ENCODE assay signal across 9 cellular contexts in genomic region chr1:234972411-234973191, GRCh38.
DNase-seq lines count a peak whose midpoint lies in the region; ATAC-seq and TF ChIP-seq lines count a peak whose summit lies in the region.
"Had no signal": no experiment of that assay in that cellular context is flagged by ENCODE, and none has a peak within 500 bp of the region (broad histone marks: within the 10 kb centered on the region; RNA-seq: fewer than 3 reads in every experiment).

No MANE protein-coding gene starts in this region.

- ATAC-seq in natural killer cell treated with Interleukin-12 subunit alpha and Interleukin-12 subunit beta and Interleukin-15 and Interleukin-18, amount 100 ng/mL, for 72 hours: peak in 1 of 2 donors; percentile 60
- no peak for ATAC-seq in HG02571 (IDR thresholded peaks at IDR 0.05; ENCODE audit: unreplicated experiment)

- no peak for TF ChIP-seq POLR2A in adrenal gland (IDR thresholded peaks at IDR 0.05)

- DNase-seq in stimulated activated naive CD4-positive, alpha-beta T cell treated with Interleukin-2 at 50 U/mL for 16 hours (lab: John Stamatoyannopoulos, UW): peak; percentile 34
- no peak for DNase-seq in stimulated activated naive CD4-positive, alpha-beta T cell (lab: John Stamatoyannopoulos, UW)
- DNase-seq in adrenal gland: peak in 3 of 7 donors; percentile 12 to 53 (median 16)
- DNase-seq in natural killer cell treated with Interleukin-12 subunit alpha and Interleukin-12 subunit beta and Interleukin-15 and Interleukin-18, amount 100 ng/mL, for 72 hours (ENCODE audit: low spot score): no peak
- DNase-seq in DMS79 (lab: John Stamatoyannopoulos, UW): no peak
- no peak for DNase-seq in NCI-H2081 treated with DMSO at 0.1 percent for 48 hours (lab: John Stamatoyannopoulos, UW)
- DNase-seq in NCI-H1105 treated with DMSO at 0.1 percent for 48 hours (lab: John Stamatoyannopoulos, UW): no peak
- DNase-seq: retina had no signal

- H3K4me1 Mint-ChIP-seq in natural killer cell treated with Interleukin-12 subunit alpha and Interleukin-12 subunit beta and Interleukin-15 and Interleukin-18, amount 100 ng/mL, for 72 hours (ENCODE audit: low read depth in 2 of 2): peaks cover 78 to 79% of the 10 kb centered on the region in 2 donors

- H3K4me3 Mint-ChIP-seq in natural killer cell treated with Interleukin-12 subunit alpha and Interleukin-12 subunit beta and Interleukin-15 and Interleukin-18, amount 100 ng/mL, for 72 hours: peak overlapping the region; percentile 61

- WGBS in adrenal gland, 4 donors: 72 to 83% (median 81%) methylated on average over 15 to 19 of the region's 19 CpGs

- peak overlapping the region; percentile 93 to 98 for H3K27ac Mint-ChIP-seq in natural killer cell treated with Interleukin-12 subunit alpha and Interleukin-12 subunit beta and Interleukin-15 and Interleukin-18, amount 100 ng/mL, for 72 hours

- intact Hi-C loops in adrenal gland (cut with DNase I): loop anchor here in 1 of 2 donors (10.0 kb wide), 1 partner anchor 248 kb away; no protein-coding TSS in a partner anchor

- no peaks in the 10 kb centered on the region for H3K9me3 ChIP-seq in adrenal gland (replicated peaks in 1 of 3)

- peaks cover 43 to 67% of the 10 kb centered on the region in 2 donors for H3K4me1 ChIP-seq in adrenal gland (replicated peaks in 1 of 2)

- peaks cover 3% of the 10 kb centered on the region for H3K9me3 Mint-ChIP-seq in natural killer cell treated with Interleukin-12 subunit alpha and Interleukin-12 subunit beta and Interleukin-15 and Interleukin-18, amount 100 ng/mL, for 72 hours

- H3K36me3 ChIP-seq in adrenal gland (replicated peaks in 1 of 2): no peaks in the 10 kb centered on the region

- no peak for TF ChIP-seq CTCF in adrenal gland (IDR thresholded peaks at IDR 0.05)

- H3K27ac ChIP-seq in adrenal gland: peak overlapping the region in 3 of 5 donors; percentile 54 to 97 (median 92)

- H3K36me3 Mint-ChIP-seq in natural killer cell treated with Interleukin-12 subunit alpha and Interleukin-12 subunit beta and Interleukin-15 and Interleukin-18, amount 100 ng/mL, for 72 hours: peaks cover 10% of the 10 kb centered on the region

- H3K4me3 ChIP-seq in adrenal gland: no peak overlapping the region

- no peaks in the 10 kb centered on the region for H3K27me3 ChIP-seq in adrenal gland

- H3K27me3 Mint-ChIP-seq in natural killer cell treated with Interleukin-12 subunit alpha and Interleukin-12 subunit beta and Interleukin-15 and Interleukin-18, amount 100 ng/mL, for 72 hours: no peaks in the 10 kb centered on the region
